Comparison of ENCODE assay signal across 8 cellular contexts in genomic region chr5:78533356-78533755, GRCh38.
A peak's percentile ranks its signal among the peaks of the same experiment; 100 is the strongest.
DNase-seq lines count a peak whose midpoint lies in the region; ATAC-seq and TF ChIP-seq lines count a peak whose summit lies in the region.
"Had no signal": no experiment of that assay in that cellular context is flagged by ENCODE, and none has a peak within 500 bp of the region (broad histone marks: within the 10 kb centered on the region; RNA-seq: fewer than 3 reads in every experiment).

No MANE protein-coding gene starts in this region.

- no peak for ATAC-seq in sciatic nerve
- ATAC-seq in omental fat pad (ENCODE audit: low FRiP score), result no peak

- H3K27ac Mint-ChIP-seq in osteocyte (ENCODE audit: unreplicated experiment), result peak overlapping the region; percentile 98

- H3K4me3 ChIP-seq in GM12865 (ENCODE audit: low read depth, low read length), result no peak overlapping the region
- H3K4me3 ChIP-seq in cardiac fibroblast (replicated peaks in 1 of 2; ENCODE audit: low read depth in 2 of 2, low read length in 2 of 2), result no peak overlapping the region
- H3K4me3 ChIP-seq: suprapubic skin had no signal

- no peaks in the 10 kb centered on the region for H3K36me3 Mint-ChIP-seq in osteocyte (ENCODE audit: unreplicated experiment)

- no peaks in the 10 kb centered on the region for H3K27me3 Mint-ChIP-seq in osteocyte (ENCODE audit: unreplicated experiment)

- no peaks in the 10 kb centered on the region for H3K9me3 Mint-ChIP-seq in osteocyte (ENCODE audit: unreplicated experiment)

- DNase-seq in GM12865 (ENCODE audit: low read depth) (peak; percentile 45), NCI-H146 treated with DMSO at 0.1 percent for 48 hours (lab: John Stamatoyannopoulos, UW; ENCODE audit: unreplicated experiment) (peak; percentile 25), cardiac fibroblast (ENCODE audit: low read depth in 2 of 2) (peak; percentile 64 to 65), osteocyte (ENCODE audit: extremely low spot score, unreplicated experiment) (no peak), sciatic nerve (ENCODE audit: low spot score) (no peak), cortex of kidney (lab: John Stamatoyannopoulos, UW) (no peak), omental fat pad (ENCODE audit: low spot score) (no peak)

- TF ChIP-seq CTCF in GM12865 (IDR thresholded peaks at IDR 0.05; ENCODE audit: insufficient read depth, low read depth, low read length, missing control alignments) (peak; percentile 38), cardiac fibroblast (IDR thresholded peaks at IDR 0.05; ENCODE audit: low read depth, low read length) (peak; percentile 46), osteocyte (IDR thresholded peaks at IDR 0.05) (peak; percentile 50), omental fat pad (IDR thresholded peaks at IDR 0.05) (no peak)

- peaks cover 64% of the 10 kb centered on the region for H3K4me1 Mint-ChIP-seq in osteocyte (ENCODE audit: unreplicated experiment)

- H3K4me3 Mint-ChIP-seq in osteocyte (ENCODE audit: unreplicated experiment), result no peak overlapping the region

- intact Hi-C loops in sciatic nerve (cut with DNase I), result no loop called here

Comparison
In these comparisons a context has a peak if more than half of its experiments do, and no peak if none do; other contexts are left out.
1. DNase-seq: peak in GM12865 (single experiment), NCI-H146 treated with DMSO at 0.1 percent for 48 hours (single experiment) and cardiac fibroblast (2 of 2); none in osteocyte (single experiment), sciatic nerve (single experiment), cortex of kidney (single experiment) and omental fat pad (single experiment).
2. CTCF ChIP-seq: peak in GM12865 (single experiment), cardiac fibroblast (single experiment) and osteocyte (single experiment); none in omental fat pad (0 of 3).